In genomic region chr3:171488479-171488878, GRCh38 we compare ENCODE assay signal across 31 cellular contexts.
"Had no signal": no experiment of that assay in that cellular context is flagged by ENCODE, and none has a peak within 500 bp of the region (broad histone marks: within the 10 kb centered on the region; RNA-seq: fewer than 3 reads in every experiment).

No MANE protein-coding gene starts in this region.

- H3K27me3 ChIP-seq: ascending aorta, esophagus squamous epithelium had no signal

- H3K36me3 Mint-ChIP-seq: activated CD4-positive, alpha-beta memory T cell treated with anti-CD3 and anti-CD28 coated beads for 36 hours; brain had no signal

- H3K4me1 Mint-ChIP-seq: brain, T-helper 17 cell had no signal

- H3K4me3 ChIP-seq: ascending aorta, esophagus squamous epithelium had no signal

- ATAC-seq: activated CD4-positive, alpha-beta T cell treated with anti-CD3 and anti-CD28 coated beads for 36 hours; activated CD8-positive, alpha-beta memory T cell treated with anti-CD3 and anti-CD28 coated beads, Interleukin-2, amount 10 ng/mL, durations not matched to agents 7 days and 5 days; activated CD8-positive, alpha-beta T cell treated with anti-CD3 and anti-CD28 coated beads, Interleukin-2, amount 10 ng/mL, durations not matched to agents 7 days and 5 days; activated naive CD4-positive, alpha-beta T cell treated with anti-CD3 and anti-CD28 coated beads, Interleukin-2, amount 50 U/mL, for 72 hours; activated T-cell treated with anti-CD3 and anti-CD28 coated beads, Interleukin-2, amount 50 U/mL, for 72 hours; effector memory CD8-positive, alpha-beta T cell; T-helper 17 cell had no signal

- FAIRE-seq: colon, frontal cortex had no signal

- H3K9me3 ChIP-seq: ascending aorta, esophagus squamous epithelium had no signal

- H3K4me1 ChIP-seq: ascending aorta, esophagus squamous epithelium had no signal

- H3K36me3 ChIP-seq: ascending aorta, esophagus squamous epithelium had no signal

- H3K4me3 Mint-ChIP-seq: activated CD4-positive, alpha-beta memory T cell treated with anti-CD3 and anti-CD28 coated beads for 36 hours; activated CD4-positive, alpha-beta T cell treated with anti-CD3 and anti-CD28 coated beads for 36 hours; activated CD4-positive, alpha-beta T cell treated with anti-CD3 and anti-CD28 coated beads, Interleukin-2, amount 10 ng/mL, durations not matched to agents 24 days and 14 days; activated CD8-positive, alpha-beta memory T cell treated with anti-CD3 and anti-CD28 coated beads, Interleukin-2, amount 10 ng/mL, durations not matched to agents 7 days and 5 days; activated CD8-positive, alpha-beta T cell treated with anti-CD3 and anti-CD28 coated beads, Interleukin-2, amount 10 ng/mL, durations not matched to agents 7 days and 5 days; activated naive CD4-positive, alpha-beta T cell treated with anti-CD3 and anti-CD28 coated beads, Interleukin-2, amount 10 ng/mL, durations not matched to agents 7 days and 5 days; activated naive CD8-positive, alpha-beta T cell treated with anti-CD3 and anti-CD28 coated beads, Interleukin-2, amount 10 ng/mL, durations not matched to agents 7 days and 5 days; activated T-cell treated with anti-CD3 and anti-CD28 coated beads, Interleukin-2, amount 50 U/mL, for 72 hours; brain; effector memory CD8-positive, alpha-beta T cell; T-helper 17 cell; T-helper 2 cell treated with Interferon-gamma antibody and Interleukin-4, amounts not matched to agents 5 μg/mL and 100 μg/mL, for 36 hours had no signal

- H3K27me3 Mint-ChIP-seq: activated CD4-positive, alpha-beta memory T cell treated with anti-CD3 and anti-CD28 coated beads for 36 hours; activated CD4-positive, alpha-beta T cell treated with anti-CD3 and anti-CD28 coated beads for 36 hours; activated CD4-positive, alpha-beta T cell treated with anti-CD3 and anti-CD28 coated beads, Interleukin-2, amount 10 ng/mL, durations not matched to agents 24 days and 14 days; activated CD8-positive, alpha-beta memory T cell treated with anti-CD3 and anti-CD28 coated beads, Interleukin-2, amount 10 ng/mL, durations not matched to agents 7 days and 5 days; activated naive CD4-positive, alpha-beta T cell treated with anti-CD3 and anti-CD28 coated beads, Interleukin-2, amount 10 ng/mL, durations not matched to agents 7 days and 5 days; activated naive CD8-positive, alpha-beta T cell treated with anti-CD3 and anti-CD28 coated beads, Interleukin-2, amount 10 ng/mL, durations not matched to agents 7 days and 5 days; brain; effector memory CD8-positive, alpha-beta T cell; T-helper 17 cell had no signal

- H3K27ac ChIP-seq: ascending aorta, epithelial cell of prostate, esophagus squamous epithelium had no signal

- H3K27ac Mint-ChIP-seq: activated CD4-positive, alpha-beta memory T cell treated with anti-CD3 and anti-CD28 coated beads for 36 hours; activated CD4-positive, alpha-beta T cell treated with anti-CD3 and anti-CD28 coated beads for 36 hours; activated CD4-positive, alpha-beta T cell treated with anti-CD3 and anti-CD28 coated beads, Interleukin-2, amount 10 ng/mL, durations not matched to agents 24 days and 14 days; activated CD8-positive, alpha-beta memory T cell treated with anti-CD3 and anti-CD28 coated beads, Interleukin-2, amount 10 ng/mL, durations not matched to agents 7 days and 5 days; activated CD8-positive, alpha-beta T cell treated with anti-CD3 and anti-CD28 coated beads, Interleukin-2, amount 10 ng/mL, durations not matched to agents 7 days and 5 days; activated naive CD4-positive, alpha-beta T cell treated with anti-CD3 and anti-CD28 coated beads, Interleukin-2, amount 10 ng/mL, durations not matched to agents 7 days and 5 days; activated naive CD4-positive, alpha-beta T cell treated with anti-CD3 and anti-CD28 coated beads, Interleukin-2, amount 50 U/mL, for 72 hours; activated naive CD8-positive, alpha-beta T cell treated with anti-CD3 and anti-CD28 coated beads, Interleukin-2, amount 10 ng/mL, durations not matched to agents 7 days and 5 days; brain; effector memory CD8-positive, alpha-beta T cell; T-helper 17 cell; T-helper 2 cell treated with Interferon-gamma antibody and Interleukin-4, amounts not matched to agents 5 μg/mL and 100 μg/mL, for 36 hours had no signal

- DNase-seq: activated CD4-positive, alpha-beta memory T cell treated with anti-CD3 and anti-CD28 coated beads for 36 hours; activated CD4-positive, alpha-beta T cell treated with anti-CD3 and anti-CD28 coated beads for 36 hours; activated CD4-positive, alpha-beta T cell treated with anti-CD3 and anti-CD28 coated beads, Interleukin-2, amount 10 ng/mL, durations not matched to agents 24 days and 14 days; activated CD4-positive, CD25-positive, alpha-beta regulatory T cell; activated CD4-positive, CD25-positive, alpha-beta regulatory T cell treated with anti-CD3 and anti-CD28 coated beads, Interleukin-2, amount 50 U/mL, for 72 hours; activated CD8-positive, alpha-beta memory T cell treated with anti-CD3 and anti-CD28 coated beads, Interleukin-2, amount 10 ng/mL, durations not matched to agents 7 days and 5 days; activated CD8-positive, alpha-beta memory T cell treated with anti-CD3 and anti-CD28 coated beads, Interleukin-2, amount 50 U/mL, for 4 hours; activated CD8-positive, alpha-beta T cell treated with anti-CD3 and anti-CD28 coated beads, Interleukin-2, amount 10 ng/mL, durations not matched to agents 7 days and 5 days; activated gamma-delta T cell; activated naive CD4-positive, alpha-beta T cell; activated naive CD4-positive, alpha-beta T cell treated with anti-CD3 and anti-CD28 coated beads, Interleukin-2, amount 10 ng/mL, durations not matched to agents 7 days and 5 days; activated naive CD8-positive, alpha-beta T cell treated with anti-CD3 and anti-CD28 coated beads, Interleukin-2, amount 10 ng/mL, durations not matched to agents 7 days and 5 days; activated T-cell treated with anti-CD3 and anti-CD28 coated beads, Interleukin-2, amount 50 U/mL, for 1 hour; activated T-cell treated with anti-CD3 and anti-CD28 coated beads, Interleukin-2, amount 50 U/mL, for 72 hours; caudate nucleus; cortex of kidney; dermis blood vessel endothelial cell; effector CD4-positive, alpha-beta T cell; effector memory CD8-positive, alpha-beta T cell; esophagus squamous epithelium; head of caudate nucleus; T-helper 1 cell; T-helper 17 cell; T1000 had no signal

- H3K9me3 Mint-ChIP-seq: activated CD4-positive, alpha-beta memory T cell treated with anti-CD3 and anti-CD28 coated beads for 36 hours; activated naive CD4-positive, alpha-beta T cell treated with anti-CD3 and anti-CD28 coated beads, Interleukin-2, amount 10 ng/mL, durations not matched to agents 7 days and 5 days; activated naive CD4-positive, alpha-beta T cell treated with anti-CD3 and anti-CD28 coated beads, Interleukin-2, amount 50 U/mL, for 72 hours; activated naive CD8-positive, alpha-beta T cell treated with anti-CD3 and anti-CD28 coated beads, Interleukin-2, amount 10 ng/mL, durations not matched to agents 7 days and 5 days; activated T-cell treated with anti-CD3 and anti-CD28 coated beads, Interleukin-2, amount 50 U/mL, for 72 hours; brain; effector memory CD8-positive, alpha-beta T cell; T-helper 2 cell treated with Interferon-gamma antibody and Interleukin-4, amounts not matched to agents 5 μg/mL and 100 μg/mL, for 36 hours had no signal
